ENCODE assay signal across 8 cellular contexts in genomic region chr1:6205849-6206845, GRCh38. TPM values are rescaled to one million over a fixed set of nuclear protein-coding genes. Genes with fewer than 3 reads are reported as not detected.
DNase-seq lines count a peak whose midpoint lies in the region; ATAC-seq and TF ChIP-seq lines count a peak whose summit lies in the region.

RNF207 (plus strand) TSS chr1:6206119; CDS start chr1:6206536, 417 bp downstream.

- H3K9me3 ChIP-seq in upper lobe of left lung: no peaks in the 10 kb centered on the region

- peak within 1 kb of the TSS; percentile 7 to 71 (median 62) for H3K4me3 ChIP-seq in upper lobe of left lung

- peak within 1 kb of the TSS; percentile 57 to 75 (median 68) for H3K27ac ChIP-seq in upper lobe of left lung

- WGBS in upper lobe of left lung, 2 donors: 0 to 3% methylated on average over 11 to 28 of the region's 91 CpGs

- ATAC-seq in GM21515 (IDR thresholded peaks at IDR 0.05; ENCODE audit: unreplicated experiment): peak; percentile 39
- peak; percentile 79 to 84 for ATAC-seq in upper lobe of left lung (ENCODE audit: low FRiP score in 2 of 2)
- ATAC-seq in HG03571 (IDR thresholded peaks at IDR 0.05; ENCODE audit: unreplicated experiment): no peak

- peaks cover 0 to 22% (median 6%) of the 10 kb centered on the region in 4 donors for H3K27me3 ChIP-seq in upper lobe of left lung

- no peak for TF ChIP-seq CTCF in upper lobe of left lung (IDR thresholded peaks at IDR 0.05)

- peak in 2 of 4 donors; percentile 50 to 58 for TF ChIP-seq POLR2A in upper lobe of left lung (IDR thresholded peaks at IDR 0.05)

- peaks cover 29% of the 10 kb centered on the region for H3K27me3 Mint-ChIP-seq in activated T-cell treated with anti-CD3 and anti-CD28 coated beads, Interleukin-2, amount 50 U/mL, for 24 hours

- H3K4me1 ChIP-seq in upper lobe of left lung: peaks cover 36 to 49% (median 41%) of the 10 kb centered on the region in 4 donors

- TF ChIP-seq EP300 in upper lobe of left lung (IDR thresholded peaks at IDR 0.05): no peak

- H3K4me1 Mint-ChIP-seq in activated T-cell treated with anti-CD3 and anti-CD28 coated beads, Interleukin-2, amount 50 U/mL, for 24 hours (ENCODE audit: low read depth): peaks cover 16% of the 10 kb centered on the region

- no peaks in the 10 kb centered on the region for H3K36me3 ChIP-seq in upper lobe of left lung

- in situ Hi-C loops in Caki2 (cut with HindIII; ENCODE audit: low pct_unique_long_range_greater_than_20kb, low sequenced_read_pairs): no loop called here

- H3K36me3 Mint-ChIP-seq in activated T-cell treated with anti-CD3 and anti-CD28 coated beads, Interleukin-2, amount 50 U/mL, for 24 hours (ENCODE audit: low read depth): no peaks in the 10 kb centered on the region

- H3K4me3 Mint-ChIP-seq in activated T-cell treated with anti-CD3 and anti-CD28 coated beads, Interleukin-2, amount 50 U/mL, for 24 hours: peak within 1 kb of the TSS; percentile 77

- H3K9me3 Mint-ChIP-seq in activated T-cell treated with anti-CD3 and anti-CD28 coated beads, Interleukin-2, amount 50 U/mL, for 24 hours: no peaks in the 10 kb centered on the region

- peak within 1 kb of the TSS; percentile 18 for H3K27ac Mint-ChIP-seq in activated T-cell treated with anti-CD3 and anti-CD28 coated beads, Interleukin-2, amount 50 U/mL, for 24 hours

- DNase-seq in Caki2 (ENCODE audit: low read depth) (peak; percentile 90), NCI-H345 (lab: John Stamatoyannopoulos, UW) (peak; percentile 63), fibroblast of peridontal ligament (ENCODE audit: extremely low read depth) (peak; percentile 30), non-pigmented ciliary epithelial cell (ENCODE audit: low read depth) (peak; percentile 48), upper lobe of left lung (peak; percentile 72 to 90)
- DNase-seq in activated T-cell treated with anti-CD3 and anti-CD28 coated beads, Interleukin-2, amount 50 U/mL, for 24 hours: peak; percentile 83

RNA-seq across cellular contexts. Expression of gene RNF207, which starts in this region (rescaled TPM):
- total RNA-seq in Caki2 (2014; rRNA removed; shearing (Covaris generic); ENCODE audit: low replicate concordance): 15.7 and 29.2 TPM in 2 replicates
- 10 to 100 TPM in 5 of 6 donors, 1 to 10 TPM in 1; 9.8 to 85.9 (median 18.3) TPM for total RNA-seq in upper lobe of left lung

Comparison
In these comparisons a context has a peak if more than half of its experiments do, and no peak if none do; other contexts are left out.
1. DNase-seq: peak in every context shown above with its lines; median percentile 90 in Caki2; 83 in activated T-cell treated with anti-CD3 and anti-CD28 coated beads, Interleukin-2, amount 50 U/mL, for 24 hours; 81 in upper lobe of left lung; 63 in NCI-H345; 48 in non-pigmented ciliary epithelial cell; 30 in fibroblast of peridontal ligament.